20 cellular contexts compared by ENCODE assay signal in the genomic region with DNA sequence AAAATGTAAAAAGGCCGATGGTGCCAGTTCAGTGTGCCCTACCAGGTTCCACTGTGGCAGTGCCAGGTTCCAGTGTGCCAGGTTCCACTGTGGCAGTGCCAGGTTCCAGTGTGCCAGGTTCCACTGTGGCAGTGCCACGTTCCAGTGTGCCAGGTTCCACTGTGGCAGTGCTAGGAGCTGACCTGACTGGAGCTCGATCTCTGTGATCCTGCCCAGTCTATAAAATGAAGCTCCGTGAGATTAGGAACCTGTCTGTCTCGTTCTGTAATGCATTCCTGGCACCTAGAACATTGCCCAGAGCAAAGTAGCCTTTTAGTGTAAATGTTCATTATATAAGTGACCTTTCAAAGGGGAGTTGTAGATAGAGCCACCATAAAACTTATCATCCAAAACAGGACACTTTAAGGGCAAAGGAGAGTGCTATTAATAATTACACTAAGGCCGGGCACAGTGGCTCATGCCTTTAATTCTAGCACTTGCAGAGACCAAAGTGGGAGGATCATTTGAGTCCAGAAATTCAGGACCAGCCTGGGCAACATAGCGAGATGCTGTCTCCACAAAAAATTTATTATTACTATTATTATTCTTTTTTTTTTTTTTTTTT. TPM values are rescaled to one million over a fixed set of nuclear protein-coding genes. Genes with fewer than 3 reads are reported as not detected.
"Had no signal": no experiment of that assay in that cellular context is flagged by ENCODE, and none has a peak within 500 bp of the region (broad histone marks: within the 10 kb centered on the region; RNA-seq: fewer than 3 reads in every experiment).

No MANE protein-coding gene starts in this region.

- H3K27ac ChIP-seq: lower lobe of right lung, psoas muscle, sigmoid colon, WERI-Rb-1 had no signal

- ATAC-seq: effector memory CD8-positive, alpha-beta T cell had no signal

- DNase-seq: activated CD4-positive, alpha-beta T cell treated with anti-CD3 and anti-CD28 coated beads, Interleukin-2, amount 50 U/mL, for 48 hours; activated naive CD4-positive, alpha-beta T cell treated with anti-CD3 and anti-CD28 coated beads, Interleukin-2, amount 50 U/mL, for 16 hours; activated T-cell treated with anti-CD3 and anti-CD28 coated beads, Interleukin-2, amount 50 U/mL, for 1 hour; dermis blood vessel endothelial cell; effector memory CD8-positive, alpha-beta T cell; kidney glomerular epithelial cell; lower lobe of right lung; psoas muscle; sigmoid colon; stimulated activated CD4-positive, alpha-beta T cell treated with anti-CD3 and anti-CD28 coated beads, Interleukin-1b, Interleukin-23, amount 100 ng/mL, for 48 hours; T-helper 1 cell; WERI-Rb-1 had no signal

RNA-seq across cellular contexts. Expression of gene ART5, which starts 36.0 kb away (rescaled TPM):
- total RNA-seq: activated T-helper 2 cell treated with anti-CD3 and anti-CD28 coated beads, Interferon-gamma antibody, Interleukin-2, Interleukin-4, amounts not matched to agents 10 μg/mL and 5 μg/mL and 100 μg/mL, durations not matched to agents 14 hours and 24 hours and 36 hours; bronchial epithelial cell; dermis blood vessel endothelial cell had no signal

RNA-seq across cellular contexts. Expression of gene ART1, which starts 39.1 kb away (rescaled TPM):
- total RNA-seq: activated T-helper 2 cell treated with anti-CD3 and anti-CD28 coated beads, Interferon-gamma antibody, Interleukin-2, Interleukin-4, amounts not matched to agents 10 μg/mL and 5 μg/mL and 100 μg/mL, durations not matched to agents 14 hours and 24 hours and 36 hours; astrocyte; bronchial epithelial cell; chondrocyte; dermis blood vessel endothelial cell; epithelial cell of proximal tubule; glomerular endothelial cell; mesothelial cell of epicardium; omental fat pad had no signal
